9 cellular contexts compared by ENCODE assay signal in genomic region chr17:7586673-7587419, GRCh38. TPM values are rescaled to one million over a fixed set of nuclear protein-coding genes. Genes with fewer than 3 reads are reported as not detected.
DNase-seq lines count a peak whose midpoint lies in the region; ATAC-seq and TF ChIP-seq lines count a peak whose summit lies in the region.
"Had no signal": no experiment of that assay in that cellular context is flagged by ENCODE, and none has a peak within 500 bp of the region (broad histone marks: within the 10 kb centered on the region; RNA-seq: fewer than 3 reads in every experiment).

No MANE protein-coding gene starts in this region.

- H3K27me3 ChIP-seq in left ventricle myocardium inferior (ENCODE audit: low read depth) (no peaks in the 10 kb centered on the region), foreskin keratinocyte (no peaks in the 10 kb centered on the region), vagina (no peaks in the 10 kb centered on the region)
- H3K27me3 ChIP-seq: SJSA1 had no signal

- ATAC-seq in left cardiac atrium (no peak), foreskin keratinocyte (peak; percentile 5), HG02870 (IDR thresholded peaks at IDR 0.05; ENCODE audit: unreplicated experiment) (no peak), HG02938 (IDR thresholded peaks at IDR 0.05; ENCODE audit: unreplicated experiment) (no peak)

- H3K36me3 ChIP-seq in left ventricle myocardium inferior (peaks cover 23% of the 10 kb centered on the region), vagina (peaks cover 0 to 11% of the 10 kb centered on the region in 2 donors)

- no peak for TF ChIP-seq POLR2A in vagina (IDR thresholded peaks at IDR 0.05)

- H3K9me3 ChIP-seq in left ventricle myocardium inferior (replicated peaks): no peaks in the 10 kb centered on the region
- H3K9me3 ChIP-seq in vagina: no peaks in the 10 kb centered on the region
- H3K9me3 ChIP-seq: SJSA1 had no signal

- H3K27ac ChIP-seq in left ventricle myocardium inferior (replicated peaks) (peak overlapping the region; percentile 83), foreskin keratinocyte (peak overlapping the region; percentile 66), vagina (peak overlapping the region; percentile 97)
- H3K27ac ChIP-seq: SJSA1 had no signal

- intact Hi-C loops in left ventricle myocardium inferior (cut with micrococcal nuclease) (no loop called here), left cardiac atrium (cut with DNase I) (no loop called here), vagina (cut with DNase I) (no loop called here)

- H3K4me1 ChIP-seq in left ventricle myocardium inferior: peaks cover 68% of the 10 kb centered on the region
- peaks cover 12% of the 10 kb centered on the region for H3K4me1 ChIP-seq in foreskin keratinocyte
- H3K4me1 ChIP-seq in vagina: peaks cover 60% of the 10 kb centered on the region

- DNase-seq in left ventricle myocardium inferior (no peak), left cardiac atrium (no peak), SHP77 (lab: John Stamatoyannopoulos, UW) (peak; percentile 43 to 56), foreskin keratinocyte (peak in 1 of 2 donors; percentile 63), vagina (ENCODE audit: extremely low spot score in 2 of 2) (no peak), NCI-H146 (lab: John Stamatoyannopoulos, UW) (no peak)

- peak; percentile 50 for TF ChIP-seq CTCF in left ventricle myocardium inferior (IDR thresholded peaks at IDR 0.05; ENCODE audit: borderline replicate concordance)
- TF ChIP-seq CTCF in foreskin keratinocyte (conservative IDR thresholded peaks at IDR 0.05): peak; percentile 74
- TF ChIP-seq CTCF in vagina (IDR thresholded peaks at IDR 0.05): no peak

- H3K4me3 ChIP-seq in left ventricle myocardium inferior: peak overlapping the region; percentile 36
- no peak overlapping the region for H3K4me3 ChIP-seq in vagina
- H3K4me3 ChIP-seq: SJSA1 had no signal

RNA-seq across cellular contexts. Expression of gene SOX15, which starts 3.0 kb away (rescaled TPM):
- total RNA-seq in left ventricle myocardium inferior (1.9 TPM), left cardiac atrium (1 to 10 TPM; 3.0 to 4.7 TPM), foreskin keratinocyte (176 and 179 TPM in 2 replicates), vagina (44.4 TPM)
- 263 and 273 TPM in 2 replicates for polyA plus RNA-seq in foreskin keratinocyte
- total RNA-seq: SJSA1 had no signal

RNA-seq across cellular contexts. Expression of gene MPDU1, which starts 3.2 kb away (rescaled TPM):
- total RNA-seq in left ventricle myocardium inferior: 24.9 TPM
- 10 to 100 TPM; 30.5 to 35.0 TPM for total RNA-seq in left cardiac atrium
- 56.6 and 62.8 TPM in 2 replicates for total RNA-seq in foreskin keratinocyte
- polyA plus RNA-seq in foreskin keratinocyte: 67.3 and 77.8 TPM in 2 replicates
- 73.4 TPM for total RNA-seq in vagina

RNA-seq across cellular contexts. Expression of gene CD68, which starts 7.4 kb away (rescaled TPM):
- 25.5 TPM for total RNA-seq in left ventricle myocardium inferior
- total RNA-seq in left cardiac atrium: 10 to 100 TPM; 55.5 to 87.3 TPM
- 20.1 and 21.4 TPM in 2 replicates for total RNA-seq in foreskin keratinocyte
- 21.0 and 23.7 TPM in 2 replicates for polyA plus RNA-seq in foreskin keratinocyte
- total RNA-seq in vagina: 40.0 TPM

RNA-seq across cellular contexts. Expression of gene SENP3, which starts 25.1 kb away (rescaled TPM):
- total RNA-seq in left ventricle myocardium inferior: 29.5 TPM
- 10 to 100 TPM; 27.2 to 30.5 TPM for total RNA-seq in left cardiac atrium
- total RNA-seq in foreskin keratinocyte: 89.6 and 102 TPM in 2 replicates
- 84.1 and 103 TPM in 2 replicates for polyA plus RNA-seq in foreskin keratinocyte
- 60.2 TPM for total RNA-seq in vagina

RNA-seq across cellular contexts. Expression of gene FXR2, which starts 27.9 kb away (rescaled TPM):
- total RNA-seq in left ventricle myocardium inferior (111 TPM), left cardiac atrium (10 to 100 TPM; 68.3 to 68.7 TPM), foreskin keratinocyte (44.8 and 46.8 TPM in 2 replicates), vagina (36.1 TPM)
- polyA plus RNA-seq in foreskin keratinocyte: 37.0 and 39.4 TPM in 2 replicates

Comparison
In these comparisons a context has a peak if more than half of its experiments do, and no peak if none do; other contexts are left out.
1. DNase-seq: peak in SHP77 (2 of 2); none in left ventricle myocardium inferior (single experiment), left cardiac atrium (single experiment), vagina (0 of 2) and NCI-H146 (single experiment).
2. CTCF ChIP-seq: peak in left ventricle myocardium inferior (single experiment) and foreskin keratinocyte (single experiment); none in vagina (0 of 3).
3. Peak in every context shown above with its lines, with median percentiles within 50 percentile points of each other: H3K27ac ChIP-seq.